26 cellular contexts compared by ENCODE assay signal in genomic region chr7:95584752-95585425, GRCh38. TPM values are rescaled to one million over a fixed set of nuclear protein-coding genes. Genes with fewer than 3 reads are reported as not detected.
"Had no signal": no experiment of that assay in that cellular context is flagged by ENCODE, and none has a peak within 500 bp of the region (broad histone marks: within the 10 kb centered on the region; RNA-seq: fewer than 3 reads in every experiment).

No MANE protein-coding gene starts in this region.

- H3K9me3 ChIP-seq: left lung, mucosa of descending colon, neutrophil, spleen, upper lobe of right lung had no signal

- ATAC-seq: effector memory CD8-positive, alpha-beta T cell; left lung; mucosa of descending colon; SK-N-SH treated with all-trans-retinoic acid at 6 μM for 48 hours; T-helper 17 cell; upper lobe of right lung had no signal

- H3K4me1 Mint-ChIP-seq: activated CD4-positive, alpha-beta memory T cell treated with anti-CD3 and anti-CD28 coated beads, Interleukin-2, amount 10 ng/mL, durations not matched to agents 7 days and 5 days; activated CD4-positive, alpha-beta T cell treated with anti-CD3 and anti-CD28 coated beads, Interleukin-2, amount 10 ng/mL, durations not matched to agents 24 days and 14 days; activated naive CD4-positive, alpha-beta T cell treated with anti-CD3 and anti-CD28 coated beads, Interleukin-2, amount 10 ng/mL, durations not matched to agents 7 days and 5 days; activated naive CD8-positive, alpha-beta T cell treated with anti-CD3 and anti-CD28 coated beads, Interleukin-2, amount 10 ng/mL, durations not matched to agents 7 days and 5 days; T-helper 17 cell had no signal

- H3K9me3 Mint-ChIP-seq: activated CD4-positive, alpha-beta memory T cell treated with anti-CD3 and anti-CD28 coated beads, Interleukin-2, amount 10 ng/mL, durations not matched to agents 7 days and 5 days; activated CD4-positive, alpha-beta T cell treated with anti-CD3 and anti-CD28 coated beads, Interleukin-2, amount 10 ng/mL, durations not matched to agents 24 days and 14 days; activated naive CD4-positive, alpha-beta T cell treated with anti-CD3 and anti-CD28 coated beads, Interleukin-2, amount 10 ng/mL, durations not matched to agents 7 days and 5 days; activated naive CD8-positive, alpha-beta T cell treated with anti-CD3 and anti-CD28 coated beads, Interleukin-2, amount 10 ng/mL, durations not matched to agents 7 days and 5 days; activated T-cell treated with anti-CD3 and anti-CD28 coated beads, Interleukin-2, amount 50 U/mL, for 24 hours; effector memory CD8-positive, alpha-beta T cell; nephron progenitor cell had no signal

- H3K27ac ChIP-seq: left lung, neutrophil, upper lobe of right lung had no signal

- H3K27me3 Mint-ChIP-seq: activated naive CD8-positive, alpha-beta T cell treated with anti-CD3 and anti-CD28 coated beads, Interleukin-2, amount 10 ng/mL, durations not matched to agents 7 days and 5 days; activated T-cell treated with anti-CD3 and anti-CD28 coated beads, Interleukin-2, amount 50 U/mL, for 24 hours; effector memory CD8-positive, alpha-beta T cell; progenitor cell of endocrine pancreas had no signal

- H3K36me3 Mint-ChIP-seq: activated naive CD4-positive, alpha-beta T cell treated with anti-CD3 and anti-CD28 coated beads, Interleukin-2, amount 10 ng/mL, durations not matched to agents 7 days and 5 days; activated naive CD8-positive, alpha-beta T cell treated with anti-CD3 and anti-CD28 coated beads, Interleukin-2, amount 10 ng/mL, durations not matched to agents 7 days and 5 days had no signal

- H3K36me3 ChIP-seq: neutrophil had no signal

- H3K4me3 ChIP-seq: left lung, lung, mucosa of descending colon, upper lobe of right lung had no signal

- H3K27me3 ChIP-seq: dorsolateral prefrontal cortex, left lung, neutrophil, spleen, upper lobe of right lung had no signal

- DNase-seq: activated CD4-positive, alpha-beta memory T cell treated with anti-CD3 and anti-CD28 coated beads, Interleukin-2, amount 10 ng/mL, durations not matched to agents 7 days and 5 days; activated CD4-positive, alpha-beta T cell treated with anti-CD3 and anti-CD28 coated beads, Interleukin-2, amount 10 ng/mL, durations not matched to agents 24 days and 14 days; activated CD4-positive, CD25-positive, alpha-beta regulatory T cell treated with anti-CD3 and anti-CD28 coated beads, Interleukin-2, amount 50 U/mL, for 72 hours; activated CD8-positive, alpha-beta memory T cell treated with anti-CD3 and anti-CD28 coated beads, Interleukin-2, amount 50 U/mL, for 48 hours; activated gamma-delta T cell; activated naive CD4-positive, alpha-beta T cell treated with anti-CD3 and anti-CD28 coated beads, Interleukin-2, amount 10 ng/mL, durations not matched to agents 7 days and 5 days; activated naive CD8-positive, alpha-beta T cell treated with anti-CD3 and anti-CD28 coated beads, Interleukin-2, amount 10 ng/mL, durations not matched to agents 7 days and 5 days; activated T-cell treated with anti-CD3 and anti-CD28 coated beads, Interleukin-2, amount 50 U/mL, for 24 hours; amygdala; dorsolateral prefrontal cortex; effector memory CD8-positive, alpha-beta T cell; erythroblast; foreskin fibroblast; left lung; mucosa of descending colon; nephron progenitor cell; retina; spleen; stimulated activated naive CD4-positive, alpha-beta T cell; T-helper 17 cell; T1000; upper lobe of right lung had no signal

- H3K27ac Mint-ChIP-seq: activated CD4-positive, alpha-beta memory T cell treated with anti-CD3 and anti-CD28 coated beads, Interleukin-2, amount 10 ng/mL, durations not matched to agents 7 days and 5 days; activated CD4-positive, alpha-beta T cell treated with anti-CD3 and anti-CD28 coated beads, Interleukin-2, amount 10 ng/mL, durations not matched to agents 24 days and 14 days; activated naive CD4-positive, alpha-beta T cell treated with anti-CD3 and anti-CD28 coated beads, Interleukin-2, amount 10 ng/mL, durations not matched to agents 7 days and 5 days; activated naive CD8-positive, alpha-beta T cell treated with anti-CD3 and anti-CD28 coated beads, Interleukin-2, amount 10 ng/mL, durations not matched to agents 7 days and 5 days; activated T-cell treated with anti-CD3 and anti-CD28 coated beads, Interleukin-2, amount 50 U/mL, for 24 hours; effector memory CD8-positive, alpha-beta T cell; nephron progenitor cell; progenitor cell of endocrine pancreas; T-helper 17 cell had no signal

- H3K4me3 Mint-ChIP-seq: activated CD4-positive, alpha-beta memory T cell treated with anti-CD3 and anti-CD28 coated beads, Interleukin-2, amount 10 ng/mL, durations not matched to agents 7 days and 5 days; activated CD4-positive, alpha-beta T cell treated with anti-CD3 and anti-CD28 coated beads, Interleukin-2, amount 10 ng/mL, durations not matched to agents 24 days and 14 days; activated naive CD4-positive, alpha-beta T cell treated with anti-CD3 and anti-CD28 coated beads, Interleukin-2, amount 10 ng/mL, durations not matched to agents 7 days and 5 days; activated naive CD8-positive, alpha-beta T cell treated with anti-CD3 and anti-CD28 coated beads, Interleukin-2, amount 10 ng/mL, durations not matched to agents 7 days and 5 days; activated T-cell treated with anti-CD3 and anti-CD28 coated beads, Interleukin-2, amount 50 U/mL, for 24 hours; effector memory CD8-positive, alpha-beta T cell; nephron progenitor cell; T-helper 17 cell had no signal

RNA-seq across cellular contexts. Expression of gene PDK4, which starts 11.4 kb away (rescaled TPM):
- total RNA-seq: activated CD4-positive, alpha-beta memory T cell treated with anti-CD3 and anti-CD28 coated beads, Interleukin-2, amount 10 ng/mL, durations not matched to agents 7 days and 5 days; activated CD4-positive, alpha-beta T cell treated with anti-CD3 and anti-CD28 coated beads, Interleukin-2, amount 10 ng/mL, durations not matched to agents 24 days and 14 days had no signal
